ENCODE assay signal across 1 cellular context in the genomic region with DNA sequence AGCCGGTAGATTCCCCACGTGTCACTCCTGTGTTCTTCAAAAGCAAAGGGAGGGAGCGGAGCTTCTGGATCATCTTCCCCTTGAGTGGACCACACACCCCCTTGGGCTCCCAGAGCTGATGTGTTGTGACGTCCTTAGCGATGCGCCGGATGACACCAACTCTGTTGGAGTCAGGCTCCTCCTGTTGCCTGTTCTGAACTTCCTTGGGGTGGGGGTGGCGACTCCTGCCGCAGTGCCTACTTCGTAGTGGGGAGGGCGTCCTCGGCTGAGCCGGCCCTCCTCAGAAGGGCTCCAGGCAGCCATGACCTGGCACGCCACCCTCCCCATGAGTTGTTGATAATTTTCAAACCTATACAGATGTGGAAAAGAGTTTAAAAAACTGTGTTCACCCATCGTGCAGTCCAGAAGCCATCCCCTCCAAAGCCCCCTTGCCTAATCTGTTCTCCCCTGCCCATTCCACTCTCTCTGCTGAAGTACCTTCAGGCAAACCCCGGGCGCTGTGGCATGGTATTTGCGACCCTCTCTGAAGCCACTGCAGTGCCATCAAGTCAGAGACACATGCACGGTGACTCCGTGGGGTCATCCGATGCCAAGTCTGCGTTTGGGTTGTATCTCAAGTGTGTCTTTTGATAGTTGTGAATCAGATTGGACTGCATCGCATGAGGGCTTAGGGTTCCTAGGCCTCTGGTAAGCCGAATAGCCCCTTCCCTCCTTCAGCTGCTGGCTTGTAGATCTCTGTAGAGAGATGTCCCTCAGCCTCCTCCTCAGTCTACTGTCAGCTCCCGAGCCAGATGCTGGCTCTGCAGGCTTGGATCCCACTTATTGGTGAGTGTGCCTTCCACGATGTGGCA.
TF ChIP-seq lines count a peak whose summit lies in the region.

No MANE protein-coding gene starts in this region.

TF ChIP-seq in GM12878, 131 proteins besides CTCF, POLR2A, EP300 and RAD21:
- no peak for TF ChIP-seq BCL3 (IDR thresholded peaks at IDR 0.05; ENCODE audit: borderline replicate concordance, insufficient read depth, low read depth, low read length, poor library complexity, severe bottlenecking)
- TF ChIP-seq CBX3 (IDR thresholded peaks at IDR 0.05; ENCODE audit: borderline replicate concordance, low read depth) = no peak
- no peak for TF ChIP-seq ZNF217 (IDR thresholded peaks at IDR 0.05)
- no peak for TF ChIP-seq SKIL (IDR thresholded peaks at IDR 0.05; ENCODE audit: low read depth, poor library complexity, severe bottlenecking)
- no peak for TF ChIP-seq TCF7 (IDR thresholded peaks at IDR 0.05; ENCODE audit: borderline replicate concordance)
- no peak for TF ChIP-seq RUNX3 (IDR thresholded peaks at IDR 0.05; ENCODE audit: low read length)
- no peak for TF ChIP-seq RELB (IDR thresholded peaks at IDR 0.05; ENCODE audit: low read depth)
- no peak for TF ChIP-seq NFYA (IDR thresholded peaks at IDR 0.05; ENCODE audit: borderline replicate concordance, low read depth, low read length)
- TF ChIP-seq SREBF1 (IDR thresholded peaks at IDR 0.05; ENCODE audit: low read length) = no peak
- no peak for TF ChIP-seq YY1 (IDR thresholded peaks at IDR 0.05; ENCODE audit: low read depth, low read length)
- TF ChIP-seq ZZZ3 (IDR thresholded peaks at IDR 0.05; ENCODE audit: control insufficient read depth, insufficient read length, low read depth) = no peak
- TF ChIP-seq IRF5 (IDR thresholded peaks at IDR 0.05; ENCODE audit: borderline replicate concordance) = no peak
- TF ChIP-seq EGR1 (IDR thresholded peaks at IDR 0.05; ENCODE audit: borderline replicate concordance in 1 of 2, low read depth in 2 of 2, low read length in 2 of 2) = no peak
- TF ChIP-seq FOXK2 (IDR thresholded peaks at IDR 0.05) = no peak
- no peak for TF ChIP-seq TARDBP (IDR thresholded peaks at IDR 0.05; ENCODE audit: borderline replicate concordance)
- TF ChIP-seq MTA2 (IDR thresholded peaks at IDR 0.05; ENCODE audit: low read depth) = no peak
- no peak for TF ChIP-seq RELA (IDR thresholded peaks at IDR 0.05; ENCODE audit: borderline replicate concordance, partially characterized antibody)
- TF ChIP-seq SMARCA5 (IDR thresholded peaks at IDR 0.05) = no peak
- no peak for TF ChIP-seq MEF2A (IDR thresholded peaks at IDR 0.05; ENCODE audit: insufficient read depth, low read depth, low read length)
- no peak for TF ChIP-seq DPF2 (IDR thresholded peaks at IDR 0.05)
